In the genomic region with DNA sequence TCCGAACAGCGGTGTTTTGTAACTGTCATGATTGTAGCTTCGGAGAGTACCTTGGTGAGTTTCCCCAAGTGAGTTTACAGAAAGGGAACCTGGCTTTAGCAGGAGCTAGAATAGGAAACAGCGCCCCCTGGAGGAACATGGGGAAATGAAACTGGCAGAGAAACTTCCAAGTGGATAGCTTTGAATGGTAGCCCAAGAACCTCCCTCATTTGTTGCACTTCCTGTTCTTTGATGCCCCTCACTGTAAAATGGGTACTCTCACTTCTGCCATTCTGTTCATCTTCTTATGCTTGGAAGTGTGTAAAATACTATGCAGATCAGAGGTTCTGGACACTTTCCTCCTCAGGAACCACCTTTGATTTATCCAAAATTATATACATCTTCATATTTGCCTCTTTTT, we compare ENCODE assay signal across 8 cellular contexts. TPM values are rescaled to one million over a fixed set of nuclear protein-coding genes. Genes with fewer than 3 reads are reported as not detected.
DNase-seq lines count a peak whose midpoint lies in the region; ATAC-seq and TF ChIP-seq lines count a peak whose summit lies in the region.

No MANE protein-coding gene starts in this region.

- ATAC-seq in GM21723 (IDR thresholded peaks at IDR 0.05; ENCODE audit: unreplicated experiment) (peak; percentile 91), HG02981 (IDR thresholded peaks at IDR 0.05; ENCODE audit: unreplicated experiment) (no peak)

- H3K9me2 ChIP-seq in hepatocyte (replicated peaks; ENCODE audit: insufficient read depth) = no peaks in the 10 kb centered on the region

- TF ChIP-seq CTCF in adrenal gland (IDR thresholded peaks at IDR 0.05) (peak; percentile 92 to 96 (median 94)), hepatocyte (IDR thresholded peaks at IDR 0.05; ENCODE audit: poor library complexity) (peak; percentile 88)

- no peak overlapping the region for H3K4me2 ChIP-seq in hepatocyte

- 8 to 21% (median 20%) methylated on average over 4 of the region's 4 CpGs for WGBS in adrenal gland, 4 donors
- WGBS in hepatocyte (ENCODE audit: low lambda C conversion rate, missing lambda C conversion rate) = 35% methylated on average over 4 of the region's 4 CpGs

- peak; percentile 53 for DNase-seq in DMS 273 treated with DMSO at 0.1 percent for 48 hours (lab: John Stamatoyannopoulos, UW)
- DNase-seq in NCI-H1092 treated with DMSO at 0.1 percent for 48 hours (lab: John Stamatoyannopoulos, UW) = peak; percentile 66
- DNase-seq in T follicular helper cell (ENCODE audit: low read depth) = peak; percentile 39
- peak; percentile 81 to 96 (median 87) for DNase-seq in adrenal gland
- peak; percentile 88 for DNase-seq in hepatocyte (ENCODE audit: low spot score)
- peak; percentile 10 for DNase-seq in skeletal muscle cell (ENCODE audit: low read depth)

- intact Hi-C loops in adrenal gland (cut with DNase I) = loop anchor here (2.0 kb wide), 1 partner anchor 118 kb away; no protein-coding TSS in a partner anchor

- H3K79me2 ChIP-seq in hepatocyte = no peaks in the 10 kb centered on the region

- H3K27ac ChIP-seq in adrenal gland = no peak overlapping the region
- H3K27ac ChIP-seq in hepatocyte = no peak overlapping the region

- no peak overlapping the region for H2AFZ ChIP-seq in hepatocyte

- H3K9me3 ChIP-seq in adrenal gland (replicated peaks in 1 of 3) (no peaks in the 10 kb centered on the region), hepatocyte (ENCODE audit: low read depth) (no peaks in the 10 kb centered on the region)

- H3K4me1 ChIP-seq in adrenal gland (replicated peaks in 1 of 2) (peaks cover 0 to 11% of the 10 kb centered on the region in 2 donors), hepatocyte (ENCODE audit: insufficient read depth) (no peaks in the 10 kb centered on the region)

- H3K4me3 ChIP-seq in adrenal gland (no peak overlapping the region), hepatocyte (no peak overlapping the region), skeletal muscle cell (ENCODE audit: low read depth, low read length) (no peak overlapping the region)

- TF ChIP-seq POLR2A in adrenal gland (IDR thresholded peaks at IDR 0.05) = no peak

- H3K27me3 ChIP-seq in adrenal gland (no peaks in the 10 kb centered on the region), hepatocyte (no peaks in the 10 kb centered on the region)

- H3K36me3 ChIP-seq in adrenal gland (replicated peaks in 1 of 2) (no peaks in the 10 kb centered on the region), hepatocyte (replicated peaks; ENCODE audit: insufficient read depth, low read depth) (no peaks in the 10 kb centered on the region)

- no peaks in the 10 kb centered on the region for H4K20me1 ChIP-seq in hepatocyte (ENCODE audit: insufficient read depth, poor library complexity, severe bottlenecking)

RNA-seq across cellular contexts. Expression of gene CHST10, which starts 36.2 kb away (rescaled TPM):
- 10 to 100 TPM in 4 of 8 donors, 1 to 10 TPM in 4; 5.6 to 15.3 (median 10.3) TPM for total RNA-seq in adrenal gland
- 10 to 100 TPM in 1 of 3 donors, 1 to 10 TPM in 2; 8.9 to 10.1 (median 9.9) TPM for polyA plus RNA-seq in adrenal gland
- 14.3 and 15.3 TPM in 2 replicates for total RNA-seq in hepatocyte
- polyA plus RNA-seq in hepatocyte = 8.0 and 11.9 TPM in 2 replicates

RNA-seq across cellular contexts. Expression of gene LONRF2, which starts 58.9 kb away (rescaled TPM):
- total RNA-seq in adrenal gland = 100 to 1,000 TPM in 1 of 8 donors, 10 to 100 TPM in 7; 30.5 to 110 (median 61.9) TPM
- 10 to 100 TPM in 1 of 3 donors, 1 to 10 TPM in 2; 8.1 to 32.5 (median 8.4) TPM for polyA plus RNA-seq in adrenal gland
- 1.4 and 1.9 TPM in 2 replicates for total RNA-seq in hepatocyte
- 0.69 and 1.6 TPM in 2 replicates for polyA plus RNA-seq in hepatocyte

Comparison
In these comparisons a context has a peak if more than half of its experiments do, and no peak if none do; other contexts are left out.
1. DNase-seq: peak in every context shown above with its lines; median percentile 88 in hepatocyte; 87 in adrenal gland; 66 in NCI-H1092 treated with DMSO at 0.1 percent for 48 hours; 53 in DMS 273 treated with DMSO at 0.1 percent for 48 hours; 39 in T follicular helper cell; 10 in skeletal muscle cell.
2. RNA of gene LONRF2, which starts 58.9 kb away (total RNA-seq): 30.5 to 110 TPM in adrenal gland; 1.4 to 1.9 TPM in hepatocyte; every median in the first group is over 10 times any median in the second.